25 cellular contexts compared by ENCODE assay signal in the genomic region with DNA sequence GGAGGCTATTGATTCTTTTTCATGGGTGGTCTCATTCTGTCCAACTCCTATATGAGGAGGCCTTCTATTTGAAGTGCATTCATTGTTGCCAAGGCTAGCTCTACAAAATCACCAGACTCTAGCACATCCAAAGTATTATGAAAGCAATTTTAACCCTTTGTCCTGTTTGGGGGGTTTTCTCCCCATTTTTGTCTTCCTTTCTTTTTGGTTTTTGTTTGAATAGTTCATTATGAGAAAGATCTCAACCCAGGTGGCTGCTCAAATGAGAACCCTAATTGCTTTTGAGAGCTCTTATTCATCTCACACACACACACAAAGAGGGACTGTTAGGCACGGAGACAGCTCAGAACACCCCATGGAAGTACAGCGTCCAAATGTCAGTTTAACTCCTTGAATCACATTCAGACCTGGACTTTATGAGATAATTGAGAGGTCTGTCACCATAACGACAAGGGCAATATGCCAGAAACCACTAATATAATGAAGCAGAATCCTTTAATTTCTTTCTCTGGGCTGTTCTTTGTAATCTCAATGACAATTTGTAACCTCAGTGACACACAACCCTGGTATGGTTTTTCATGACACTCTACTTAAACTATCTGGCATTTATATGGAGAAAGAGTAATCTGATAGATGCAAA.
DNase-seq lines count a peak whose midpoint lies in the region; ATAC-seq, FAIRE-seq and TF ChIP-seq lines count a peak whose summit lies in the region.
"Had no signal": no experiment of that assay in that cellular context is flagged by ENCODE, and none has a peak within 500 bp of the region (broad histone marks: within the 10 kb centered on the region; RNA-seq: fewer than 3 reads in every experiment).

No MANE protein-coding gene starts in this region.

- FAIRE-seq in urothelium cell line (lab: Jason Lieb, UNC) = no peak
- FAIRE-seq: endometrium, H54 had no signal

- no peak overlapping the region for H3K4me3 Mint-ChIP-seq in WTC11
- H3K4me3 Mint-ChIP-seq: B cell had no signal

- peak; percentile 91 for DNase-seq in NCI-H1105 (lab: John Stamatoyannopoulos, UW)
- peak; percentile 20 for DNase-seq in NCI-H2081 treated with DMSO at 0.1 percent for 48 hours (lab: John Stamatoyannopoulos, UW)
- no peak for DNase-seq in WTC11 (ENCODE audit: low spot score)
- DNase-seq in urothelium cell line (ENCODE audit: low spot score) = peak; percentile 1
- no peak for DNase-seq in hypothalamus (lab: John Stamatoyannopoulos, UW)
- DNase-seq: activated CD4-positive, alpha-beta T cell treated with anti-CD3 and anti-CD28 coated beads, Interleukin-2, amount 50 U/mL, for 1 hour; activated CD8-positive, alpha-beta memory T cell treated with anti-CD3 and anti-CD28 coated beads, Interleukin-2, amount 50 U/mL, for 48 hours; activated gamma-delta T cell; Caco-2; cerebellar nuclear complex; GF-D8; islet precursor cell; lower lobe of right lung; NCI-H2029; NCI-H82; OCI-M1; Right ventricle myocardium superior; stimulated activated naive CD4-positive, alpha-beta T cell; T-helper 1 cell; thyroid gland had no signal

- ATAC-seq in WTC11 (no peak), esophagus mucosa (no peak), GM18873 (IDR thresholded peaks at IDR 0.05; ENCODE audit: low FRiP score, unreplicated experiment) (no peak)
- ATAC-seq: lower lobe of right lung had no signal

- H3K27ac Mint-ChIP-seq in WTC11 = peak overlapping the region; percentile 21; the same call in 1 of the 2 replicates
- H3K27ac Mint-ChIP-seq: B cell had no signal

- POLR2A ChIA-PET in WTC11 (lab: Charles Lee) = no interaction called here

- CTCF ChIA-PET in WTC11 (lab: Charles Lee) = no interaction called here

- peaks cover 13% of the 10 kb centered on the region for H3K36me3 Mint-ChIP-seq in WTC11

- H3K27me3 Mint-ChIP-seq in WTC11 (ENCODE audit: low read depth) = no peaks in the 10 kb centered on the region
- H3K27me3 Mint-ChIP-seq: B cell had no signal

- peaks cover 22% of the 10 kb centered on the region for H3K4me1 Mint-ChIP-seq in WTC11
- H3K4me1 Mint-ChIP-seq: B cell had no signal

- no peak for TF ChIP-seq CTCF in WTC11 (IDR thresholded peaks at IDR 0.05)

- H3K9me3 Mint-ChIP-seq in WTC11 = no peaks in the 10 kb centered on the region

TF ChIP-seq in WTC11, 78 proteins besides CTCF, POLR2A, EP300 and RAD21:
- TF ChIP-seq PRRX2 (CRISPR knock-in tag; IDR thresholded peaks at IDR 0.05) = no peak
- TF ChIP-seq ATF1 (CRISPR knock-in tag; IDR thresholded peaks at IDR 0.05) = no peak
- no peak for TF ChIP-seq SMAD4 (CRISPR knock-in tag; IDR thresholded peaks at IDR 0.05)
- no peak for TF ChIP-seq ESRRA (CRISPR knock-in tag; IDR thresholded peaks at IDR 0.05; ENCODE audit: borderline replicate concordance)
- no peak for TF ChIP-seq NR2C2 (CRISPR knock-in tag; IDR thresholded peaks at IDR 0.05)
- no peak for TF ChIP-seq TEAD1 (CRISPR knock-in tag; IDR thresholded peaks at IDR 0.05)
- TF ChIP-seq ZNF317 (CRISPR knock-in tag; IDR thresholded peaks at IDR 0.05; ENCODE audit: borderline replicate concordance, low read depth) = no peak
- TF ChIP-seq, protein P1, sequence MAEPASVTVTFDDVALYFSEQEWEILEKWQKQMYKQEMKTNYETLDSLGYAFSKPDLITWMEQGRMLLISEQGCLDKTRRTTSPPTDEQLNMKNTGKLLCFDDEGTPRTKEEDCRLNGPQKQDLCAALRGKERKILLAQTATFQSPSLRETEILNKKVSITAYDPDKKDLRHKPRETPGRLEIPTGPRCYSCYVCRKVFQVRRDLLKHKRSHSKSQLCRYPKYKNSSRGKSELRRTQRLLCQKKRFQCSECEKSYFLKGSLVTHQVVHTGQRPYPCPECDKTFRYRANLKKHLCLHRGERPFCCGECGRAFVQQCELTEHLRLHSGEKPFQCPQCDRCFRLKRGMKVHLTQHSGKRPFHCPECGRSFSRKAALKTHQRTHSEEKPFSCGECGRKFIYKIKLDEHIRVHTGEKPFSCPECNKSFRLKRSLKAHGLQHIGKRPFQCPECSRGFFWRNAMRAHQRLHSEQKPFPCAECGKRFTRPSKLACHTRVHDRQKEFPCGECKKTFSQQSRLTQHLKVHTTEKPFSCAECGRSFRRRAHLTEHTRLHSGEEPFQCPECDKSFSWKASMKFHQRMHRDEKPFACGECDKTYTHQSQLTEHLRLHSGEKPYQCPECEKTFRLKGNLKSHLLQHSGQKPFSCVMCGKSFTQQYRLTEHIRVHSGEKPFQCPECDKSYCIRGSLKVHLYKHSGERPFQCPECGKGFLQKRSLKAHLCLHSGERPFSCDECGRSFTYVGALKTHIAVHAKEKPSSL (CRISPR knock-in tag; conservative IDR thresholded peaks at IDR 0.05) = no peak
- no peak for TF ChIP-seq GRHL2 (CRISPR knock-in tag; IDR thresholded peaks at IDR 0.05; ENCODE audit: insufficient replicate concordance, severe bottlenecking)
- TF ChIP-seq MYBL2 (CRISPR knock-in tag; IDR thresholded peaks at IDR 0.05) = no peak
- no peak for TF ChIP-seq ZNF671 (CRISPR knock-in tag; IDR thresholded peaks at IDR 0.05)

Comparison
In these comparisons a context has a peak if more than half of its experiments do, and no peak if none do; other contexts are left out.
1. DNase-seq: peak in NCI-H1105 (single experiment), NCI-H2081 treated with DMSO at 0.1 percent for 48 hours (single experiment) and urothelium cell line (single experiment); none in WTC11 (single experiment) and hypothalamus (0 of 51).